In genomic region chr20:63268671-63269439, GRCh38 we compare ENCODE assay signal across 1 cellular context.
TF ChIP-seq lines count a peak whose summit lies in the region.

No MANE protein-coding gene starts in this region.

TF ChIP-seq in GM23338, 12 proteins besides CTCF, POLR2A, EP300 and RAD21 (continued from another document):
- TF ChIP-seq, protein P1, sequence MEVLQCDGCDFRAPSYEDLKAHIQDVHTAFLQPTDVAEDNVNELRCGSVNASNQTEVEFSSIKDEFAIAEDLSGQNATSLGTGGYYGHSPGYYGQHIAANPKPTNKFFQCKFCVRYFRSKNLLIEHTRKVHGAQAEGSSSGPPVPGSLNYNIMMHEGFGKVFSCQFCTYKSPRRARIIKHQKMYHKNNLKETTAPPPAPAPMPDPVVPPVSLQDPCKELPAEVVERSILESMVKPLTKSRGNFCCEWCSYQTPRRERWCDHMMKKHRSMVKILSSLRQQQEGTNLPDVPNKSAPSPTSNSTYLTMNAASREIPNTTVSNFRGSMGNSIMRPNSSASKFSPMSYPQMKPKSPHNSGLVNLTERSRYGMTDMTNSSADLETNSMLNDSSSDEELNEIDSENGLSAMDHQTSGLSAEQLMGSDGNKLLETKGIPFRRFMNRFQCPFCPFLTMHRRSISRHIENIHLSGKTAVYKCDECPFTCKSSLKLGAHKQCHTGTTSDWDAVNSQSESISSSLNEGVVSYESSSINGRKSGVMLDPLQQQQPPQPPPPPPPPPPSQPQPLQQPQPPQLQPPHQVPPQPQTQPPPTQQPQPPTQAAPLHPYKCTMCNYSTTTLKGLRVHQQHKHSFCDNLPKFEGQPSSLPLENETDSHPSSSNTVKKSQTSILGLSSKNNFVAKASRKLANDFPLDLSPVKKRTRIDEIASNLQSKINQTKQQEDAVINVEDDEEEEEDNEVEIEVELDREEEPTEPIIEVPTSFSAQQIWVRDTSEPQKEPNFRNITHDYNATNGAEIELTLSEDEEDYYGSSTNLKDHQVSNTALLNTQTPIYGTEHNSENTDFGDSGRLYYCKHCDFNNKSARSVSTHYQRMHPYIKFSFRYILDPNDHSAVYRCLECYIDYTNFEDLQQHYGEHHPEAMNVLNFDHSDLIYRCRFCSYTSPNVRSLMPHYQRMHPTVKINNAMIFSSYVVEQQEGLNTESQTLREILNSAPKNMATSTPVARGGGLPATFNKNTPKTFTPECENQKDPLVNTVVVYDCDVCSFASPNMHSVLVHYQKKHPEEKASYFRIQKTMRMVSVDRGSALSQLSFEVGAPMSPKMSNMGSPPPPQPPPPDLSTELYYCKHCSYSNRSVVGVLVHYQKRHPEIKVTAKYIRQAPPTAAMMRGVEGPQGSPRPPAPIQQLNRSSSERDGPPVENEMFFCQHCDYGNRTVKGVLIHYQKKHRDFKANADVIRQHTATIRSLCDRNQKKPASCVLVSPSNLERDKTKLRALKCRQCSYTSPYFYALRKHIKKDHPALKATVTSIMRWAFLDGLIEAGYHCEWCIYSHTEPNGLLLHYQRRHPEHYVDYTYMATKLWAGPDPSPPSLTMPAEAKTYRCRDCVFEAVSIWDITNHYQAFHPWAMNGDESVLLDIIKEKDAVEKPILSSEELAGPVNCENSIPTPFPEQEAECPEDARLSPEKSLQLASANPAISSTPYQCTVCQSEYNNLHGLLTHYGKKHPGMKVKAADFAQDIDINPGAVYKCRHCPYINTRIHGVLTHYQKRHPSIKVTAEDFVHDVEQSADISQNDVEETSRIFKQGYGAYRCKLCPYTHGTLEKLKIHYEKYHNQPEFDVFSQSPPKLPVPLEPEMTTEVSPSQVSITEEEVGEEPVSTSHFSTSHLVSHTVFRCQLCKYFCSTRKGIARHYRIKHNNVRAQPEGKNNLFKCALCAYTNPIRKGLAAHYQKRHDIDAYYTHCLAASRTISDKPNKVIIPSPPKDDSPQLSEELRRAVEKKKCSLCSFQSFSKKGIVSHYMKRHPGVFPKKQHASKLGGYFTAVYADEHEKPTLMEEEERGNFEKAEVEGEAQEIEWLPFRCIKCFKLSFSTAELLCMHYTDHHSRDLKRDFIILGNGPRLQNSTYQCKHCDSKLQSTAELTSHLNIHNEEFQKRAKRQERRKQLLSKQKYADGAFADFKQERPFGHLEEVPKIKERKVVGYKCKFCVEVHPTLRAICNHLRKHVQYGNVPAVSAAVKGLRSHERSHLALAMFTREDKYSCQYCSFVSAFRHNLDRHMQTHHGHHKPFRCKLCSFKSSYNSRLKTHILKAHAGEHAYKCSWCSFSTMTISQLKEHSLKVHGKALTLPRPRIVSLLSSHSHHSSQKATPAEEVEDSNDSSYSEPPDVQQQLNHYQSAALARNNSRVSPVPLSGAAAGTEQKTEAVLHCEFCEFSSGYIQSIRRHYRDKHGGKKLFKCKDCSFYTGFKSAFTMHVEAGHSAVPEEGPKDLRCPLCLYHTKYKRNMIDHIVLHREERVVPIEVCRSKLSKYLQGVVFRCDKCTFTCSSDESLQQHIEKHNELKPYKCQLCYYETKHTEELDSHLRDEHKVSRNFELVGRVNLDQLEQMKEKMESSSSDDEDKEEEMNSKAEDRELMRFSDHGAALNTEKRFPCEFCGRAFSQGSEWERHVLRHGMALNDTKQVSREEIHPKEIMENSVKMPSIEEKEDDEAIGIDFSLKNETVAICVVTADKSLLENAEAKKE (CRISPR knock-in tag; IDR thresholded peaks at IDR 0.05) = no peak
- TF ChIP-seq, protein P2, sequence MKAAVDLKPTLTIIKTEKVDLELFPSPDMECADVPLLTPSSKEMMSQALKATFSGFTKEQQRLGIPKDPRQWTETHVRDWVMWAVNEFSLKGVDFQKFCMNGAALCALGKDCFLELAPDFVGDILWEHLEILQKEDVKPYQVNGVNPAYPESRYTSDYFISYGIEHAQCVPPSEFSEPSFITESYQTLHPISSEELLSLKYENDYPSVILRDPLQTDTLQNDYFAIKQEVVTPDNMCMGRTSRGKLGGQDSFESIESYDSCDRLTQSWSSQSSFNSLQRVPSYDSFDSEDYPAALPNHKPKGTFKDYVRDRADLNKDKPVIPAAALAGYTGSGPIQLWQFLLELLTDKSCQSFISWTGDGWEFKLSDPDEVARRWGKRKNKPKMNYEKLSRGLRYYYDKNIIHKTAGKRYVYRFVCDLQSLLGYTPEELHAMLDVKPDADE (IDR thresholded peaks at IDR 0.05) = no peak
- no peak for TF ChIP-seq JUNB (IDR thresholded peaks at IDR 0.05; ENCODE audit: unreplicated experiment)
- no peak for TF ChIP-seq POLR2AphosphoS5 (IDR thresholded peaks at IDR 0.05; ENCODE audit: low read depth)
- TF ChIP-seq NANOG (IDR thresholded peaks at IDR 0.05; ENCODE audit: borderline replicate concordance) = no peak
- no peak for TF ChIP-seq ZNF331 (CRISPR knock-in tag; IDR thresholded peaks at IDR 0.05; ENCODE audit: low read depth)
- TF ChIP-seq CREB1 (CRISPR knock-in tag; IDR thresholded peaks at IDR 0.05; ENCODE audit: low read depth) = no peak
- TF ChIP-seq, protein P3, sequence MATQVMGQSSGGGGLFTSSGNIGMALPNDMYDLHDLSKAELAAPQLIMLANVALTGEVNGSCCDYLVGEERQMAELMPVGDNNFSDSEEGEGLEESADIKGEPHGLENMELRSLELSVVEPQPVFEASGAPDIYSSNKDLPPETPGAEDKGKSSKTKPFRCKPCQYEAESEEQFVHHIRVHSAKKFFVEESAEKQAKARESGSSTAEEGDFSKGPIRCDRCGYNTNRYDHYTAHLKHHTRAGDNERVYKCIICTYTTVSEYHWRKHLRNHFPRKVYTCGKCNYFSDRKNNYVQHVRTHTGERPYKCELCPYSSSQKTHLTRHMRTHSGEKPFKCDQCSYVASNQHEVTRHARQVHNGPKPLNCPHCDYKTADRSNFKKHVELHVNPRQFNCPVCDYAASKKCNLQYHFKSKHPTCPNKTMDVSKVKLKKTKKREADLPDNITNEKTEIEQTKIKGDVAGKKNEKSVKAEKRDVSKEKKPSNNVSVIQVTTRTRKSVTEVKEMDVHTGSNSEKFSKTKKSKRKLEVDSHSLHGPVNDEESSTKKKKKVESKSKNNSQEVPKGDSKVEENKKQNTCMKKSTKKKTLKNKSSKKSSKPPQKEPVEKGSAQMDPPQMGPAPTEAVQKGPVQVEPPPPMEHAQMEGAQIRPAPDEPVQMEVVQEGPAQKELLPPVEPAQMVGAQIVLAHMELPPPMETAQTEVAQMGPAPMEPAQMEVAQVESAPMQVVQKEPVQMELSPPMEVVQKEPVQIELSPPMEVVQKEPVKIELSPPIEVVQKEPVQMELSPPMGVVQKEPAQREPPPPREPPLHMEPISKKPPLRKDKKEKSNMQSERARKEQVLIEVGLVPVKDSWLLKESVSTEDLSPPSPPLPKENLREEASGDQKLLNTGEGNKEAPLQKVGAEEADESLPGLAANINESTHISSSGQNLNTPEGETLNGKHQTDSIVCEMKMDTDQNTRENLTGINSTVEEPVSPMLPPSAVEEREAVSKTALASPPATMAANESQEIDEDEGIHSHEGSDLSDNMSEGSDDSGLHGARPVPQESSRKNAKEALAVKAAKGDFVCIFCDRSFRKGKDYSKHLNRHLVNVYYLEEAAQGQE (IDR thresholded peaks at IDR 0.05; ENCODE audit: unreplicated experiment) = no peak
